In genomic region chr20:8145246-8145639, GRCh38 we compare ENCODE assay signal across 24 cellular contexts. TPM values are rescaled to one million over a fixed set of nuclear protein-coding genes. Genes with fewer than 3 reads are reported as not detected.
A peak's percentile ranks its signal among the peaks of the same experiment; 100 is the strongest.
DNase-seq lines count a peak whose midpoint lies in the region; ATAC-seq and TF ChIP-seq lines count a peak whose summit lies in the region.
"Had no signal": no experiment of that assay in that cellular context is flagged by ENCODE, and none has a peak within 500 bp of the region (broad histone marks: within the 10 kb centered on the region; RNA-seq: fewer than 3 reads in every experiment).

No MANE protein-coding gene starts in this region.

- H3K4me3 ChIP-seq in brain microvascular endothelial cell (ENCODE audit: low read depth, low read length) = no peak overlapping the region
- no peak overlapping the region for H3K4me3 ChIP-seq in liver (ENCODE audit: low read depth in 1 of 3, low read length in 3 of 3)
- H3K4me3 ChIP-seq: K562, lung, suprapubic skin had no signal

- TF ChIP-seq RAD21 in liver (IDR thresholded peaks at IDR 0.05) = no peak

- peaks cover 3% of the 10 kb centered on the region for H3K27me3 Mint-ChIP-seq in stimulated activated naive CD8-positive, alpha-beta T cell treated with anti-CD3 and anti-CD28 coated beads, Interleukin-15, Interleukin-2, amounts not matched to agents 100 ng/mL and 50 ng/mL, for 24 hours
- H3K27me3 Mint-ChIP-seq: brain had no signal

- H3K9me3 ChIP-seq in liver (ENCODE audit: control insufficient read depth in 4 of 4, low read length in 3 of 4) = no peaks in the 10 kb centered on the region
- H3K9me3 ChIP-seq: neutrophil, suprapubic skin had no signal

- no peak overlapping the region for H3K4me3 Mint-ChIP-seq in stimulated activated naive CD8-positive, alpha-beta T cell treated with anti-CD3 and anti-CD28 coated beads, Interleukin-15, Interleukin-2, amounts not matched to agents 100 ng/mL and 50 ng/mL, for 24 hours
- H3K4me3 Mint-ChIP-seq: brain had no signal

- DNase-seq in stimulated activated naive CD8-positive, alpha-beta T cell treated with anti-CD3 and anti-CD28 coated beads, Interleukin-15, Interleukin-2, amounts not matched to agents 100 U/mL and 50 U/mL, for 24 hours = no peak
- DNase-seq in brain microvascular endothelial cell = no peak
- DNase-seq in NCI-H2029 treated with DMSO at 0.1 percent for 48 hours (lab: John Stamatoyannopoulos, UW) = no peak
- no peak for DNase-seq in activated T-cell treated with anti-CD3 and anti-CD28 coated beads, Interleukin-2, amount 50 U/mL, for 1 hour
- DNase-seq in A172 (ENCODE audit: low spot score) = no peak
- DNase-seq in activated gamma-delta T cell treated with Interleukin-2 at 50 U/mL for 16 hours = no peak
- DNase-seq: ACHN; activated CD4-positive, alpha-beta T cell treated with anti-CD3 and anti-CD28 coated beads, Interleukin-2, amount 50 U/mL, for 48 hours; activated effector memory CD4-positive, alpha-beta T cell treated with anti-CD3 and anti-CD28 coated beads, Interleukin-2, amount 50 U/mL, for 16 hours; kidney; MM.1S; NCI-H1417 treated with DMSO at 0.1 percent for 48 hours; NCI-H2107; NK-92 treated with Interleukin-12 subunit alpha and Interleukin-12 subunit beta, amount 100 ng/mL, for 24 hours; SHP77 treated with DMSO at 0.1 percent for 48 hours; small intestine; stimulated activated CD4-positive, alpha-beta T cell treated with anti-CD3 and anti-CD28 coated beads, Interleukin-2, amount 100 ng/mL, for 24 hours had no signal

- H3K4me1 Mint-ChIP-seq in stimulated activated naive CD8-positive, alpha-beta T cell treated with anti-CD3 and anti-CD28 coated beads, Interleukin-15, Interleukin-2, amounts not matched to agents 100 ng/mL and 50 ng/mL, for 24 hours (ENCODE audit: low read depth) = peaks cover 23% of the 10 kb centered on the region

- peaks cover 0 to 10% (median 7%) of the 10 kb centered on the region in 4 donors for H3K4me1 ChIP-seq in liver (ENCODE audit: control insufficient read depth in 4 of 4, insufficient read depth in 4 of 4, low read length in 3 of 4)

- H3K9me3 Mint-ChIP-seq in stimulated activated naive CD8-positive, alpha-beta T cell treated with anti-CD3 and anti-CD28 coated beads, Interleukin-15, Interleukin-2, amounts not matched to agents 100 ng/mL and 50 ng/mL, for 24 hours = no peaks in the 10 kb centered on the region
- H3K9me3 Mint-ChIP-seq: brain had no signal

- no peak for ATAC-seq in stimulated activated naive CD8-positive, alpha-beta T cell treated with anti-CD3 and anti-CD28 coated beads, Interleukin-15, Interleukin-2, amounts not matched to agents 100 U/mL and 50 U/mL, for 24 hours
- ATAC-seq: K562 had no signal

- peak overlapping the region; percentile 32 for H3K27ac Mint-ChIP-seq in stimulated activated naive CD8-positive, alpha-beta T cell treated with anti-CD3 and anti-CD28 coated beads, Interleukin-15, Interleukin-2, amounts not matched to agents 100 ng/mL and 50 ng/mL, for 24 hours
- H3K27ac Mint-ChIP-seq: brain had no signal

- H3K36me3 Mint-ChIP-seq in stimulated activated naive CD8-positive, alpha-beta T cell treated with anti-CD3 and anti-CD28 coated beads, Interleukin-15, Interleukin-2, amounts not matched to agents 100 ng/mL and 50 ng/mL, for 24 hours (ENCODE audit: low read depth) = no peaks in the 10 kb centered on the region

- H3K9ac ChIP-seq in liver (ENCODE audit: low read depth in 1 of 2, low read length in 2 of 2) = no peak overlapping the region

- in situ Hi-C loops in brain microvascular endothelial cell (cut with HindIII; ENCODE audit: low pct_ligation_motif_present, low sequenced_read_pairs) = loop anchor here (25.0 kb wide), 1 partner anchor 567 kb away; no protein-coding TSS in a partner anchor

- WGBS in liver = 99% methylated on average over 3 of the region's 3 CpGs

- H3K27ac ChIP-seq in brain microvascular endothelial cell (peak overlapping the region; percentile 65), liver (ENCODE audit: low read depth in 1 of 2, low read length in 2 of 2) (peak overlapping the region; percentile 26 to 77)
- H3K27ac ChIP-seq: neutrophil, suprapubic skin had no signal

- H3K36me3 ChIP-seq in brain microvascular endothelial cell (replicated peaks) (no peaks in the 10 kb centered on the region), liver (ENCODE audit: control insufficient read depth in 4 of 4, insufficient read depth in 3 of 4, low read depth in 1 of 4, low read length in 3 of 4) (no peaks in the 10 kb centered on the region)
- H3K36me3 ChIP-seq: neutrophil, suprapubic skin had no signal

- TF ChIP-seq CTCF in brain microvascular endothelial cell (IDR thresholded peaks at IDR 0.05; ENCODE audit: low read depth, low read length, missing control alignments) (no peak), liver (IDR thresholded peaks at IDR 0.05; ENCODE audit: low read depth, low read length, missing input control) (no peak)

- H3K27me3 ChIP-seq in brain microvascular endothelial cell (replicated peaks) (no peaks in the 10 kb centered on the region), liver (ENCODE audit: control insufficient read depth in 4 of 4, insufficient read depth in 4 of 4, low read length in 3 of 4) (no peaks in the 10 kb centered on the region)
- H3K27me3 ChIP-seq: suprapubic skin had no signal

TF ChIP-seq in liver, 16 proteins besides CTCF, POLR2A, EP300 and RAD21:
- no peak for TF ChIP-seq NR2F2 (IDR thresholded peaks at IDR 0.05)
- no peak for TF ChIP-seq YY1 (IDR thresholded peaks at IDR 0.05)
- TF ChIP-seq ZBTB33 (IDR thresholded peaks at IDR 0.05) = no peak
- no peak for TF ChIP-seq HNF4A (conservative IDR thresholded peaks at IDR 0.05)

RNA-seq across cellular contexts. Expression of gene PLCB1, which starts 13.2 kb away (rescaled TPM):
- total RNA-seq in liver = 10 to 100 TPM in 1 of 2 donors, 1 to 10 TPM in 1; 5.0 to 13.5 TPM
- polyA plus RNA-seq in liver = 1 to 10 TPM; 3.7 to 6.8 TPM
- total RNA-seq in A172 (2014; rRNA removed; shearing (Covaris generic)) = 0.41 and 0.43 TPM in 2 replicates
